1 cellular context compared by ENCODE assay signal in genomic region chr3:49812916-49813496, GRCh38.
TF ChIP-seq lines count a peak whose summit lies in the region.

No MANE protein-coding gene starts in this region.

TF ChIP-seq in GM12878, 131 proteins besides CTCF, POLR2A, EP300 and RAD21:
- no peak for TF ChIP-seq ESRRA (IDR thresholded peaks at IDR 0.05; ENCODE audit: low read length)
- TF ChIP-seq ZBTB40 (IDR thresholded peaks at IDR 0.05; ENCODE audit: borderline replicate concordance): no peak
- 0 out of 2 replicates have a peak, but pooled peaks have one; percentile 15 for TF ChIP-seq GATAD2B (conservative IDR thresholded peaks at IDR 0.05; ENCODE audit: low read depth)
TF ChIP-seq in GM12878: peak in this region for 1.
